In the genomic region with DNA sequence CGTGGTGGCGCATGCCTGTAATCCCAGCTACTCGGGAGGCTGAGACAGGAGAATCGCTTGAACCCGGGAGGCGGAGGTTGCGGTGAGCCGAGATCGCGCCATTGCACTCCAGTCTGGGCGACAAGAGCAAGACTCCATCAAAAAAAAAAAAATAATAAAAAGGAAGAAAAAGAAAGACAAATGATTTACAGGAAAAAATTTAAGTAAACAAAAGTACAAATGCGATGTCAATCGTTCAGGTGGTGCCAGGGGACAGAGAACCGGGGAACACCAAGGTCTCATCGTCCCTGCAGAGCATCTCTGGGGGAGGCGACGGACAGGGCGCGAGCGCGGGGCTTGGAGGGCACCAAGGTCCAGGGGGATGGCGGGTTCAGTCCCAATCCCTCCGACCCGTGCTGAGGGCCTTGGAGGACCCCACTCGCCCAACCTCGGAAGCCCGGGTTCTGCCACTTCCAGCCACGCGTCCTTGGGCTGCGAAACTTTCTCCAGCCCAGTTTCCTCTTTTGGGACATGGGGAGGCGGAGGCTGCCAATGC, we compare ENCODE assay signal across 8 cellular contexts.
A peak's percentile ranks its signal among the peaks of the same experiment; 100 is the strongest.
DNase-seq lines count a peak whose midpoint lies in the region; ATAC-seq and TF ChIP-seq lines count a peak whose summit lies in the region.

No MANE protein-coding gene starts in this region.

- H3K79me2 ChIP-seq in DOHH2 (ENCODE audit: control insufficient read depth, low read length) = peaks cover 58% of the 10 kb centered on the region

- H3K36me3 ChIP-seq in DOHH2 (ENCODE audit: control insufficient read depth, low read length) = peaks cover 41% of the 10 kb centered on the region
- peaks cover 35% of the 10 kb centered on the region for H3K36me3 ChIP-seq in iPS-18a (ENCODE audit: control insufficient read depth, low read depth, low read length)

- peak; percentile 39 for DNase-seq in activated naive CD4-positive, alpha-beta T cell treated with anti-CD3 and anti-CD28 coated beads, Interleukin-2, amount 50 U/mL, for 16 hours
- peak; percentile 47 for DNase-seq in stimulated activated naive CD8-positive, alpha-beta T cell treated with anti-CD3 and anti-CD28 coated beads, Interleukin-15, Interleukin-2, amounts not matched to agents 100 U/mL and 50 U/mL, for 24 hours

- peaks cover 34% of the 10 kb centered on the region for H4K20me1 ChIP-seq in DOHH2 (ENCODE audit: control insufficient read depth, insufficient read depth, low read depth, low read length)

- ATAC-seq in HG02973 (IDR thresholded peaks at IDR 0.05; ENCODE audit: unreplicated experiment) (peak; percentile 5), GM18867 (IDR thresholded peaks at IDR 0.05; ENCODE audit: unreplicated experiment) (no peak), GM18519 (IDR thresholded peaks at IDR 0.05; ENCODE audit: low FRiP score, unreplicated experiment) (no peak), GM21515 (IDR thresholded peaks at IDR 0.05; ENCODE audit: unreplicated experiment) (no peak)
- peak; percentile 1 for ATAC-seq in stimulated activated naive CD8-positive, alpha-beta T cell treated with anti-CD3 and anti-CD28 coated beads, Interleukin-15, Interleukin-2, amounts not matched to agents 100 U/mL and 50 U/mL, for 24 hours

- TF ChIP-seq CTCF in DOHH2 (IDR thresholded peaks at IDR 0.05; ENCODE audit: low read depth, low read length, poor library complexity, severe bottlenecking) = no peak

- H3F3A ChIP-seq in DOHH2 (ENCODE audit: control insufficient read depth, insufficient read depth) = peaks cover 34% of the 10 kb centered on the region

- H3K4me2 ChIP-seq in DOHH2 (ENCODE audit: low read length) = peak overlapping the region; percentile 90

- H3K9me2 ChIP-seq in DOHH2 (replicated peaks; ENCODE audit: control insufficient read depth, low read length) = no peaks in the 10 kb centered on the region

- H3K9ac ChIP-seq in iPS-18a (ENCODE audit: low read length) = peak overlapping the region; percentile 89

- H3K27ac ChIP-seq in DOHH2 (ENCODE audit: low read depth, low read length) (peak overlapping the region; percentile 71), iPS-18a (ENCODE audit: low read length) (no peak overlapping the region)

- no peaks in the 10 kb centered on the region for H3K27me3 ChIP-seq in DOHH2 (ENCODE audit: control insufficient read depth, low read length)
- no peaks in the 10 kb centered on the region for H3K27me3 ChIP-seq in iPS-18a (ENCODE audit: control insufficient read depth, insufficient read depth, low read length)

- H3K4me3 ChIP-seq in DOHH2 (ENCODE audit: low read length) = peak overlapping the region; percentile 90
- peak overlapping the region; percentile 100 for H3K4me3 ChIP-seq in iPS-18a (ENCODE audit: low read length)

- no peaks in the 10 kb centered on the region for H3K9me3 ChIP-seq in DOHH2 (ENCODE audit: control insufficient read depth, insufficient read depth, low read length)
- no peaks in the 10 kb centered on the region for H3K9me3 ChIP-seq in iPS-18a (ENCODE audit: control insufficient read depth, low read depth, low read length)

- H3K4me1 ChIP-seq in DOHH2 (ENCODE audit: control insufficient read depth, low read length) = peaks cover 26% of the 10 kb centered on the region
- peaks cover 7% of the 10 kb centered on the region for H3K4me1 ChIP-seq in iPS-18a (ENCODE audit: control insufficient read depth, low read depth, low read length)

Comparison
In these comparisons a context has a peak if more than half of its experiments do, and no peak if none do; other contexts are left out.
1. ATAC-seq: peak in HG02973 (single experiment) and stimulated activated naive CD8-positive, alpha-beta T cell treated with anti-CD3 and anti-CD28 coated beads, Interleukin-15, Interleukin-2, amounts not matched to agents 100 U/mL and 50 U/mL, for 24 hours (single experiment); none in GM18867 (single experiment), GM18519 (single experiment) and GM21515 (single experiment).